Comparison of ENCODE assay signal across 1 cellular context in the genomic region with DNA sequence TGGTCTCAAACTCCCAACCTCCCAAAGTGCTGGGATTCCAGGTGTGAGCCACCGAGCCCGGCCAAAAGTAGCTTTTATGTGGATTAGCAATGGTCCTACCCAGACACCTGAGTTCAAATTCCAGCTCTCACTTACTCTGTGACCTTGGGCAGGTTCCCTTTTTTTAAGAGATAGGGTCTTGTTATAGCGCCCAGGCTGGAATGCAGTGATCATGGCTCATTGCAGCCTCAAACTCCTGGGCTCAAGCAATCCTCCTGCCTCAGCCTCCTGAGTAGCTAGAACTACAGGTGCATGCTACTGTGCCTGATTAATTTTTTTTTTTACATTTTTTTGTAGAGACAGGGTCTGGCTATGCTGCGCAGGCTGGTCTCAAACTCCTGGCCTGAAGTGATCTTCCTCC.
TF ChIP-seq lines count a peak whose summit lies in the region.

No MANE protein-coding gene starts in this region.

TF ChIP-seq in IMR-90, 13 proteins besides CTCF, POLR2A, EP300 and RAD21:
- TF ChIP-seq MAZ (IDR thresholded peaks at IDR 0.05; ENCODE audit: borderline replicate concordance, low read depth, low read length): no peak
- TF ChIP-seq, protein P1, sequence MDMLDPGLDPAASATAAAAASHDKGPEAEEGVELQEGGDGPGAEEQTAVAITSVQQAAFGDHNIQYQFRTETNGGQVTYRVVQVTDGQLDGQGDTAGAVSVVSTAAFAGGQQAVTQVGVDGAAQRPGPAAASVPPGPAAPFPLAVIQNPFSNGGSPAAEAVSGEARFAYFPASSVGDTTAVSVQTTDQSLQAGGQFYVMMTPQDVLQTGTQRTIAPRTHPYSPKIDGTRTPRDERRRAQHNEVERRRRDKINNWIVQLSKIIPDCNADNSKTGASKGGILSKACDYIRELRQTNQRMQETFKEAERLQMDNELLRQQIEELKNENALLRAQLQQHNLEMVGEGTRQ (IDR thresholded peaks at IDR 0.05; ENCODE audit: low read depth, low read length): no peak
- TF ChIP-seq, protein P2, sequence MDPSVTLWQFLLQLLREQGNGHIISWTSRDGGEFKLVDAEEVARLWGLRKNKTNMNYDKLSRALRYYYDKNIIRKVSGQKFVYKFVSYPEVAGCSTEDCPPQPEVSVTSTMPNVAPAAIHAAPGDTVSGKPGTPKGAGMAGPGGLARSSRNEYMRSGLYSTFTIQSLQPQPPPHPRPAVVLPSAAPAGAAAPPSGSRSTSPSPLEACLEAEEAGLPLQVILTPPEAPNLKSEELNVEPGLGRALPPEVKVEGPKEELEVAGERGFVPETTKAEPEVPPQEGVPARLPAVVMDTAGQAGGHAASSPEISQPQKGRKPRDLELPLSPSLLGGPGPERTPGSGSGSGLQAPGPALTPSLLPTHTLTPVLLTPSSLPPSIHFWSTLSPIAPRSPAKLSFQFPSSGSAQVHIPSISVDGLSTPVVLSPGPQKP (IDR thresholded peaks at IDR 0.05; ENCODE audit: borderline replicate concordance, low read depth, low read length): no peak
- TF ChIP-seq RFX5 (IDR thresholded peaks at IDR 0.05; ENCODE audit: low read depth, low read length): no peak
- TF ChIP-seq RCOR1 (IDR thresholded peaks at IDR 0.05; ENCODE audit: insufficient replicate concordance, low read length): no peak
- no peak for TF ChIP-seq FOS (IDR thresholded peaks at IDR 0.05; ENCODE audit: low read depth, low read length)
- TF ChIP-seq CHD1 (IDR thresholded peaks at IDR 0.05; ENCODE audit: low read depth, low read length): no peak
- TF ChIP-seq MXI1 (IDR thresholded peaks at IDR 0.05; ENCODE audit: borderline replicate concordance, low read depth, low read length): no peak
- TF ChIP-seq SMC3 (IDR thresholded peaks at IDR 0.05; ENCODE audit: low read depth, low read length): no peak
- no peak for TF ChIP-seq MAFK (IDR thresholded peaks at IDR 0.05; ENCODE audit: low read depth, low read length)
- TF ChIP-seq NFE2L2 (IDR thresholded peaks at IDR 0.05; ENCODE audit: low read depth, low read length): no peak
- TF ChIP-seq CEBPB (IDR thresholded peaks at IDR 0.05; ENCODE audit: low read depth, low read length): no peak
- TF ChIP-seq BHLHE40 (IDR thresholded peaks at IDR 0.05; ENCODE audit: low read depth, low read length): no peak
